1 cellular context compared by ENCODE assay signal in the genomic region with DNA sequence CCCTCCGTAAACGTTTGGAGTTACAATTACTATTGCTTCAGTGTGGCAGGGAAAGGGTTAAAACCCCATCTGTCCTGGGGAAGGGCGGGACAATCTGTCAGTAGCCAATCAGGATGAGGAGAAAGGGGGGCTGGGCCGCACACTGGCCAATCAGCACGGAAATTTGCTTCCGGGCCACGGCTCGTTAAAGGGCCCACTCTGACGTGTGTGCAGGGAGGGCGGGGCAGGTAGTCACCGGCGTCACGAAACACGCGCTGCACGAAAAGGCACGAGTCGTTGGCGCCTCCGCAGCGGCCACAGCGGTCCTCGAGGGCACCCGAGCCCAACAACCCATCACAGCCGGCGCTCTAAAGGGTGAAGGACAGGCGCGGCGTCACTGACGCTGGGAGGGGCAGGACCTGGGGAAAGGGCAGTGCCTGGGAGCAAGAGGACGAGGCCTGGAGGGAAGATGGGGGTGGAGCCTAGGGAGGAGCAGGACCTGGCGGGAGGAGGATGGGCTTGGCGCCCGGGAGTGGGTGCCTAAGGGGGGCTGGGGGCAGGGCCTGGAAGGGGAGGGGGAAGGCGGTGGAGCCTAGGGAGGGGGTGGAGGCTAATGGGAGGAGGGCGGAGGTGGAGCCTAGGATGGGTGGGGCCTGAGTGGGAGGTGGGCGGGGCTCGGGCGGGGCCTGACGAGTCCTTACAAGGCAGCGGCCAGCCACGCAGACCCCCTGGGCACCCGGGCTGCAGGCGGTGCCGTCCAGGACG.
TF ChIP-seq lines count a peak whose summit lies in the region.

No MANE protein-coding gene starts in this region.

TF ChIP-seq in liver, 16 proteins besides CTCF, POLR2A, EP300 and RAD21 (continued from another document):
- TF ChIP-seq REST (IDR thresholded peaks at IDR 0.05) = no peak
TF ChIP-seq in liver: peak in this region for 5.
